In genomic region chr19:36850646-36851442, GRCh38 we compare ENCODE assay signal across 8 cellular contexts. TPM values are rescaled to one million over a fixed set of nuclear protein-coding genes. Genes with fewer than 3 reads are reported as not detected.
DNase-seq lines count a peak whose midpoint lies in the region; ATAC-seq, FAIRE-seq and TF ChIP-seq lines count a peak whose summit lies in the region.

Gene ZNF345 (plus strand): TSS chr19:36850876. CDS start chr19:36876831, 25,955 bp downstream.

- H3K27ac Mint-ChIP-seq in activated B cell treated with CpG ODN at 0.5 μM for 24 hours = no peak within 1 kb of the TSS

- H4K20me1 ChIP-seq in smooth muscle cell (ENCODE audit: low read depth) = no peaks in the 10 kb centered on the region

- no peak for TF ChIP-seq CTCF in A549 (IDR thresholded peaks at IDR 0.05)
- TF ChIP-seq CTCF in activated B cell treated with CpG ODN at 0.5 μM for 24 hours (IDR thresholded peaks at IDR 0.05) = no peak
- TF ChIP-seq CTCF in smooth muscle cell (IDR thresholded peaks at IDR 0.05; ENCODE audit: borderline replicate concordance, insufficient read depth, poor library complexity, severe bottlenecking) = no peak

- no peak within 1 kb of the TSS for H3K4me3 Mint-ChIP-seq in activated B cell treated with CpG ODN at 0.5 μM for 24 hours

- H3K4me1 ChIP-seq in A549 = no peaks in the 10 kb centered on the region
- H3K4me1 ChIP-seq in smooth muscle cell (ENCODE audit: low read depth) = peaks cover 13% of the 10 kb centered on the region

- peak within 1 kb of the TSS; percentile 34; the same call in 2 of the 3 replicates for H3K4me2 ChIP-seq in A549
- peak within 1 kb of the TSS; percentile 88 for H3K4me2 ChIP-seq in smooth muscle cell

- peaks cover 10% of the 10 kb centered on the region for H3K36me3 ChIP-seq in smooth muscle cell (ENCODE audit: low read depth)

- H3K79me2 ChIP-seq in smooth muscle cell (ENCODE audit: low read depth) = peaks cover 17% of the 10 kb centered on the region

- H3K9me3 Mint-ChIP-seq in activated B cell treated with CpG ODN at 0.5 μM for 24 hours = peaks cover 5% of the 10 kb centered on the region

- CTCF ChIA-PET in A549 (lab: Yijun Ruan, JAX) = no interaction called here
- CTCF ChIA-PET in activated B cell treated with CpG ODN at 0.5 μM for 24 hours (lab: Charles Lee) = interaction anchor here (1.0 to 1.3 kb wide), 2 partner anchors 13 to 78 kb away, joined by 4 read pairs; partner anchors contain the start of genes ZNF790 and ZNF850

- intact Hi-C loops in activated B cell treated with CpG ODN at 0.5 μM for 24 hours (cut with micrococcal nuclease) = loop anchor here (1.0 to 5.0 kb wide), 16 partner anchors 13 to 636 kb away; partner anchors contain the start of genes ZFP14, ZNF146, ZNF260 and ZNF420

- POLR2A ChIA-PET in A549 (lab: Yijun Ruan, JAX) = interaction anchor here (0.6 to 1.5 kb wide), 5 partner anchors 78 to 472 kb away, joined by 3 to 5 read pairs (median 3); partner anchors contain the start of genes ZFP14, ZNF566 and ZNF850
- POLR2A ChIA-PET in activated B cell treated with CpG ODN at 0.5 μM for 24 hours (lab: Charles Lee) = interaction anchor here (0.6 to 2.8 kb wide), 26 partner anchors 10 to 744 kb away, joined by 3 to 75 read pairs (median 6); partner anchors contain the start of genes CAPNS1, ZFP14, ZNF146 and ZNF260

- FAIRE-seq in A549 (lab: Jason Lieb, UNC) = no peak

- no peak for TF ChIP-seq EP300 in A549 (IDR thresholded peaks at IDR 0.05)

- H3K36me3 Mint-ChIP-seq in activated B cell treated with CpG ODN at 0.5 μM for 24 hours (ENCODE audit: low read depth) = peaks cover 39% of the 10 kb centered on the region

- no peak for TF ChIP-seq RAD21 in A549 (conservative IDR thresholded peaks at IDR 0.05 in 1 of 2, IDR thresholded peaks at IDR 0.05 in 1 of 2)

- peak; percentile 29 to 82 for DNase-seq in A549 (ENCODE audit: low read depth in 1 of 2, low spot score in 1 of 2)
- DNase-seq in NCI-H2196 treated with DMSO at 0.1 percent for 48 hours (lab: John Stamatoyannopoulos, UW; ENCODE audit: unreplicated experiment) = peak; percentile 90
- DNase-seq in activated B cell treated with CpG ODN at 0.5 μM for 24 hours = peak; percentile 71
- DNase-seq in central memory CD4-positive, alpha-beta T cell = peak; percentile 86
- DNase-seq in inferior parietal cortex (ENCODE audit: extremely low spot score) = peak; percentile 95
- DNase-seq in smooth muscle cell (lab: John Stamatoyannopoulos, UW; ENCODE audit: unreplicated experiment) = peak; percentile 52

- WGBS in A549 (ENCODE audit: missing lambda C conversion rate) = 12% methylated on average over 42 of the region's 42 CpGs
- 1% methylated on average over 42 of the region's 42 CpGs for WGBS in smooth muscle cell (ENCODE audit: low lambda C conversion rate)

- H3K27me3 ChIP-seq in smooth muscle cell (ENCODE audit: low read depth) = no peaks in the 10 kb centered on the region

- peak within 1 kb of the TSS; percentile 99 for H2AFZ ChIP-seq in smooth muscle cell (ENCODE audit: low read depth)

- no peaks in the 10 kb centered on the region for H3F3A ChIP-seq in smooth muscle cell (ENCODE audit: low read depth)

- H3K27me3 Mint-ChIP-seq in activated B cell treated with CpG ODN at 0.5 μM for 24 hours = no peaks in the 10 kb centered on the region

- no peak for TF ChIP-seq POLR2A in A549 (IDR thresholded peaks at IDR 0.05; ENCODE audit: low read length)

- H3K4me1 Mint-ChIP-seq in activated B cell treated with CpG ODN at 0.5 μM for 24 hours = peaks cover 9% of the 10 kb centered on the region

- ATAC-seq in A549 (peak; percentile 83 to 92), GM18868 (IDR thresholded peaks at IDR 0.05; ENCODE audit: unreplicated experiment) (peak; percentile 77), HG03103 (IDR thresholded peaks at IDR 0.05; ENCODE audit: low read depth, unreplicated experiment) (peak; percentile 79), activated B cell treated with CpG ODN at 0.5 μM for 24 hours (ENCODE audit: low read depth) (peak; percentile 83)

- peak within 1 kb of the TSS; percentile 85 for H3K9ac ChIP-seq in smooth muscle cell (ENCODE audit: low read depth)

- H3K27ac ChIP-seq in A549 (no peak within 1 kb of the TSS), smooth muscle cell (ENCODE audit: low read depth) (peak within 1 kb of the TSS; percentile 86)

- peak within 1 kb of the TSS; percentile 41 for H3K4me3 ChIP-seq in A549
- H3K4me3 ChIP-seq in smooth muscle cell = peak within 1 kb of the TSS; percentile 87

- peaks cover 94% of the 10 kb centered on the region for H3K9me3 ChIP-seq in A549
- H3K9me3 ChIP-seq in smooth muscle cell (replicated peaks; ENCODE audit: low read depth) = peaks cover 11% of the 10 kb centered on the region

TF ChIP-seq in A549, 52 proteins besides CTCF, POLR2A, EP300 and RAD21:
- TF ChIP-seq NR3C1 (IDR thresholded peaks at IDR 0.05) (no peak), ESRRA (IDR thresholded peaks at IDR 0.05; ENCODE audit: borderline replicate concordance, low read length) (no peak), FOSL2 (IDR thresholded peaks at IDR 0.05) (no peak), FOSL2 (CRISPR knock-in tag; IDR thresholded peaks at IDR 0.05) (no peak), CHD2 (IDR thresholded peaks at IDR 0.05; ENCODE audit: low read length, partially characterized antibody) (peak; percentile 68)

RNA-seq across cellular contexts. Expression of gene ZNF345, which starts in this region (rescaled TPM):
- polyA plus RNA-seq in A549 (2011; rRNA removed) (0.33 and 0.66 TPM in 2 replicates), A549 (2017; fragmentation: RNase III; extraction: RNeasy Plus Mini Kit Qiagen cat#74134 plus additional on column Dnase treatment) (0.27 to 0.39 TPM (median 0.32 TPM) in 3 replicates), smooth muscle cell (1.2 and 1.7 TPM in 2 replicates)
- 0.09 and 0.22 TPM in 2 replicates for polyA plus RNA-seq in A549 (2012; cell fraction: cytosol; rRNA removed)
- 0.02 and 0.18 TPM in 2 replicates for polyA plus RNA-seq in A549 (2012; cell fraction: nucleus; rRNA removed)
- 0.19 and 0.70 TPM in 2 replicates for polyA minus RNA-seq in A549 (2011; rRNA and poly(A)+ RNA removed)
- total RNA-seq in activated B cell treated with CpG ODN at 0.5 μM for 24 hours (7.8 and 9.5 TPM in 2 replicates), smooth muscle cell (2.6 and 4.8 TPM in 2 replicates)

Comparison
In these comparisons a context has a peak if more than half of its experiments do, and no peak if none do; other contexts are left out.
1. Peak in DNase-seq, ATAC-seq, H3K4me3 ChIP-seq and H3K4me2 ChIP-seq in A549; RNA of the gene not detected or under 1 TPM.